ENCODE assay signal across 8 cellular contexts in genomic region chr18:13137041-13137938, GRCh38.
DNase-seq lines count a peak whose midpoint lies in the region; ATAC-seq lines count a peak whose summit lies in the region.

No MANE protein-coding gene starts in this region.

- intact Hi-C loops in aorta (cut with DNase I) = no loop called here

- ATAC-seq in GM18907 (IDR thresholded peaks at IDR 0.05; ENCODE audit: unreplicated experiment) (peak; percentile 36), esophagus mucosa (peak; percentile 36), aorta (ENCODE audit: low FRiP score) (peak; percentile 74)

- H3K9me3 ChIP-seq in aorta (ENCODE audit: control insufficient read depth, low read length) = no peaks in the 10 kb centered on the region

- DNase-seq in KBM-7 (peak; percentile 68), myocyte (ENCODE audit: low read depth) (peak; percentile 38), aorta (peak; percentile 69 to 86), superior temporal gyrus (ENCODE audit: extremely low spot score) (no peak)
- peak; percentile 81 for DNase-seq in activated CD8-positive, alpha-beta memory T cell treated with anti-CD3 and anti-CD28 coated beads for 24 hours

- in situ Hi-C loops in KBM-7 (cut with MboI; ENCODE audit: low pct_unique_long_range_greater_than_20kb, low sequenced_read_pairs) = no loop called here

- peak overlapping the region; percentile 78 for H2AFZ ChIP-seq in ACC112 (ENCODE audit: low read length, unreplicated experiment)

- H3K4me3 ChIP-seq in ACC112 (ENCODE audit: low read depth, low read length) (peak overlapping the region; percentile 86), aorta (ENCODE audit: low read length in 2 of 2) (peak overlapping the region; percentile 19 to 41)

- H3K79me2 ChIP-seq in ACC112 (ENCODE audit: control insufficient read depth, insufficient read depth, low read length, unreplicated experiment) = no peaks in the 10 kb centered on the region

- H3K27ac ChIP-seq in ACC112 (ENCODE audit: low read depth, low read length) (no peak overlapping the region), aorta (ENCODE audit: low read depth in 1 of 2, low read length in 2 of 2) (no peak overlapping the region)

- H3K4me1 ChIP-seq in ACC112 (ENCODE audit: control insufficient read depth, insufficient read depth, low read length, unreplicated experiment) = no peaks in the 10 kb centered on the region
- no peaks in the 10 kb centered on the region for H3K4me1 ChIP-seq in aorta (ENCODE audit: control insufficient read depth in 1 of 2, insufficient read depth in 2 of 2, low read length in 2 of 2)

- 15% methylated on average over 60 to 69 of the region's 69 CpGs for WGBS in aorta, 2 donors

- no peaks in the 10 kb centered on the region for H3K36me3 ChIP-seq in ACC112 (ENCODE audit: insufficient read depth, low read length)
- H3K36me3 ChIP-seq in aorta (ENCODE audit: control insufficient read depth in 1 of 2, insufficient read depth in 2 of 2, low read length in 1 of 2) = no peaks in the 10 kb centered on the region

- H3K27me3 ChIP-seq in ACC112 (ENCODE audit: insufficient read depth, low read length) = no peaks in the 10 kb centered on the region
- H3K27me3 ChIP-seq in aorta (ENCODE audit: control insufficient read depth in 1 of 2, insufficient read depth in 2 of 2, low read length in 1 of 2) = no peaks in the 10 kb centered on the region
